9 cellular contexts compared by ENCODE assay signal in genomic region chr1:59298178-59298583, GRCh38. TPM values are rescaled to one million over a fixed set of nuclear protein-coding genes. Genes with fewer than 3 reads are reported as not detected.
A peak's percentile ranks its signal among the peaks of the same experiment; 100 is the strongest.
DNase-seq lines count a peak whose midpoint lies in the region; ATAC-seq and TF ChIP-seq lines count a peak whose summit lies in the region.
"Had no signal": no experiment of that assay in that cellular context is flagged by ENCODE, and none has a peak within 500 bp of the region (broad histone marks: within the 10 kb centered on the region; RNA-seq: fewer than 3 reads in every experiment).

No MANE protein-coding gene starts in this region.

- peak overlapping the region; percentile 88 to 95 for H3K4me3 Mint-ChIP-seq in effector memory CD8-positive, alpha-beta T cell
- peak overlapping the region; percentile 89 to 94 (median 92) for H3K4me3 Mint-ChIP-seq in nephron

- no peak for TF ChIP-seq CTCF in nephron (IDR thresholded peaks at IDR 0.05; ENCODE audit: unreplicated experiment in 3 of 3)

- DNase-seq in Right ventricle myocardium inferior (ENCODE audit: missing footprints) (peak; percentile 75), cardiac septum (ENCODE audit: low spot score) (no peak), NCI-H1694 treated with DMSO at 0.1 percent for 48 hours (lab: John Stamatoyannopoulos, UW) (no peak), ecto neural progenitor cell (ENCODE audit: low spot score) (no peak)
- DNase-seq in effector memory CD8-positive, alpha-beta T cell, result no peak
- DNase-seq: stimulated activated CD4-positive, alpha-beta T cell treated with anti-CD3 and anti-CD28 coated beads, Interleukin-12 subunit alpha, Interleukin-12 subunit beta, amount 100 ng/mL, for 4 hours had no signal

- ATAC-seq in Right ventricle myocardium inferior, result no peak
- no peak for ATAC-seq in effector memory CD8-positive, alpha-beta T cell (replicated peaks)
- ATAC-seq in HG03039 (IDR thresholded peaks at IDR 0.05; ENCODE audit: unreplicated experiment), result no peak
- no peak for ATAC-seq in GM18520 (IDR thresholded peaks at IDR 0.05; ENCODE audit: unreplicated experiment)

- peak overlapping the region; percentile 95 to 96 for H3K27ac Mint-ChIP-seq in effector memory CD8-positive, alpha-beta T cell
- H3K27ac Mint-ChIP-seq in nephron, result peak overlapping the region; percentile 93 to 97 (median 95)

- intact Hi-C loops in Right ventricle myocardium inferior (cut with DNase I), result loop anchor here (5.0 to 10.0 kb wide), 5 partner anchors 93 to 399 kb away; no protein-coding TSS in a partner anchor
- intact Hi-C loops in cardiac septum (cut with DNase I), result loop anchor here (5.0 to 10.0 kb wide), 4 partner anchors 394 to 483 kb away; no protein-coding TSS in a partner anchor

- peaks cover 19 to 21% of the 10 kb centered on the region in 2 donors for H3K4me1 Mint-ChIP-seq in effector memory CD8-positive, alpha-beta T cell (ENCODE audit: low read depth in 2 of 2)
- H3K4me1 Mint-ChIP-seq in nephron, result peaks cover 29% of the 10 kb centered on the region

- no peaks in the 10 kb centered on the region for H3K27me3 Mint-ChIP-seq in effector memory CD8-positive, alpha-beta T cell
- no peaks in the 10 kb centered on the region for H3K27me3 Mint-ChIP-seq in nephron (ENCODE audit: low read depth)

- H3K36me3 Mint-ChIP-seq in effector memory CD8-positive, alpha-beta T cell (ENCODE audit: insufficient read depth), result no peaks in the 10 kb centered on the region
- peaks cover 17% of the 10 kb centered on the region for H3K36me3 Mint-ChIP-seq in nephron (ENCODE audit: low read depth)

- H3K9me3 Mint-ChIP-seq in effector memory CD8-positive, alpha-beta T cell, result no peaks in the 10 kb centered on the region
- H3K9me3 Mint-ChIP-seq in nephron, result peaks cover 12% of the 10 kb centered on the region

RNA-seq across cellular contexts. Expression of gene FGGY, which starts 1.3 kb away (rescaled TPM):
- total RNA-seq in Right ventricle myocardium inferior (28.5 TPM), cardiac septum (20.5 TPM)
